ENCODE assay signal across 28 cellular contexts in genomic region chr7:142150869-142151268, GRCh38. TPM values are rescaled to one million over a fixed set of nuclear protein-coding genes. Genes with fewer than 3 reads are reported as not detected.
"Had no signal": no experiment of that assay in that cellular context is flagged by ENCODE, and none has a peak within 500 bp of the region (broad histone marks: within the 10 kb centered on the region; RNA-seq: fewer than 3 reads in every experiment).

No MANE protein-coding gene starts in this region.

- H3K9ac ChIP-seq: KMS-11 had no signal

- H3K36me3 ChIP-seq: SJCRH30 had no signal

- H3K4me2 ChIP-seq: PC-9 had no signal

- H3K4me1 ChIP-seq: SJCRH30 had no signal

- H3K27ac ChIP-seq: HL-60, KMS-11, PC-9, SJCRH30 had no signal

- H3K9me3 ChIP-seq: Peyer's patch, SJCRH30 had no signal

- ATAC-seq: Right ventricle myocardium inferior, SK-N-SH treated with all-trans-retinoic acid at 6 μM for 48 hours had no signal

- H3K4me3 ChIP-seq: PC-9, Peyer's patch, SJCRH30 had no signal

- H3K27me3 ChIP-seq: Peyer's patch had no signal

- FAIRE-seq: HTR-8/SVneo had no signal

- H2AFZ ChIP-seq: PC-9 had no signal

- DNase-seq: Kasumi-1; MM.1S; NCI-H1092 treated with DMSO at 0.1 percent for 48 hours; NCI-H1436; NCI-H187; NCI-H2029; NCI-H2081 treated with DMSO at 0.1 percent for 48 hours; NCI-H2171; NCI-H226; NCI-H446; NCI-H510A; NCI-H524 treated with DMSO at 0.1 percent for 48 hours; NCI-H69; NCI-H774; NK-92 treated with Interleukin-12 subunit alpha and Interleukin-12 subunit beta, amount 100 ng/mL, for 24 hours; PC-9; Peyer's patch; SHP77 treated with DMSO at 0.1 percent for 48 hours; SJCRH30; T-helper 1 cell had no signal

RNA-seq across cellular contexts. Expression of gene MGAM2, which starts 39.4 kb away (rescaled TPM):
- total RNA-seq: M059J, OCI-LY7, PC-9, RPMI7951 had no signal
